Comparison of ENCODE assay signal across 24 cellular contexts in genomic region chr15:50235794-50236193, GRCh38. TPM values are rescaled to one million over a fixed set of nuclear protein-coding genes. Genes with fewer than 3 reads are reported as not detected.
A peak's percentile ranks its signal among the peaks of the same experiment; 100 is the strongest.
DNase-seq lines count a peak whose midpoint lies in the region; ATAC-seq, FAIRE-seq and TF ChIP-seq lines count a peak whose summit lies in the region.
"Had no signal": no experiment of that assay in that cellular context is flagged by ENCODE, and none has a peak within 500 bp of the region (broad histone marks: within the 10 kb centered on the region; RNA-seq: fewer than 3 reads in every experiment).

No MANE protein-coding gene starts in this region.

- TF ChIP-seq POLR2A in right lobe of liver (IDR thresholded peaks at IDR 0.05), result no peak

- no peaks in the 10 kb centered on the region for H3K79me2 ChIP-seq in GM23338 (replicated peaks; ENCODE audit: insufficient read depth)

- H3K9me3 ChIP-seq in right lobe of liver (no peaks in the 10 kb centered on the region), kidney (ENCODE audit: control insufficient read depth in 1 of 2, low read length in 2 of 2) (no peaks in the 10 kb centered on the region)
- H3K9me3 ChIP-seq: BLaER1 had no signal

- DNase-seq in GM23338 (ENCODE audit: low spot score) (no peak), RPMI7951 (ENCODE audit: low read depth) (peak; percentile 42), fibroblast of mammary gland (ENCODE audit: low read depth) (peak; percentile 23), right lobe of liver (no peak), NCI-H2081 (lab: John Stamatoyannopoulos, UW) (no peak), kidney (no peak)
- DNase-seq: Calu3; CD4-positive, alpha-beta memory T cell; EL; Kasumi-1; MM.1S; NCI-H1092; NCI-H1436 treated with DMSO at 0.1 percent for 48 hours; NCI-H2029 treated with DMSO at 0.1 percent for 48 hours; NCI-H2171 treated with DMSO at 0.1 percent for 48 hours; NCI-H446 treated with DMSO at 0.1 percent for 48 hours had no signal

- H3K27me3 Mint-ChIP-seq in GM23338 (ENCODE audit: insufficient read depth, low read depth, poor library complexity), result no peaks in the 10 kb centered on the region
- H3K27me3 Mint-ChIP-seq: CD4-positive, alpha-beta memory T cell had no signal

- H3K27ac Mint-ChIP-seq in GM23338, result peak overlapping the region; percentile 66
- H3K27ac Mint-ChIP-seq: CD4-positive, alpha-beta memory T cell had no signal

- no peaks in the 10 kb centered on the region for H3K36me3 Mint-ChIP-seq in GM23338 (ENCODE audit: low read depth)
- H3K36me3 Mint-ChIP-seq: CD4-positive, alpha-beta memory T cell had no signal

- no peak overlapping the region for H2AFZ ChIP-seq in GM23338

- H3K4me3 Mint-ChIP-seq in GM23338, result no peak overlapping the region
- H3K4me3 Mint-ChIP-seq: CD4-positive, alpha-beta memory T cell had no signal

- H3K27me3 ChIP-seq in GM23338 (ENCODE audit: insufficient read depth), result no peaks in the 10 kb centered on the region
- H3K27me3 ChIP-seq in right lobe of liver, result no peaks in the 10 kb centered on the region
- H3K27me3 ChIP-seq: BLaER1 had no signal

- ATAC-seq in GM23338, result no peak
- ATAC-seq in right lobe of liver, result peak in 3 of 4 donors; percentile 7 to 28 (median 13)
- ATAC-seq in GM21723 (IDR thresholded peaks at IDR 0.05; ENCODE audit: unreplicated experiment), result no peak
- ATAC-seq: GM12878 had no signal

- H4K20me1 ChIP-seq in GM23338 (replicated peaks; ENCODE audit: insufficient read depth), result no peaks in the 10 kb centered on the region
- H4K20me1 ChIP-seq: BLaER1 had no signal

- no peak for FAIRE-seq in kidney (lab: Jason Lieb, UNC)
- FAIRE-seq: GM12878, GM19239 had no signal

- peaks cover 5% of the 10 kb centered on the region; the same call in 1 of the 3 replicates for H3K4me1 Mint-ChIP-seq in GM23338
- H3K4me1 Mint-ChIP-seq: CD4-positive, alpha-beta memory T cell had no signal

- H3F3A ChIP-seq in GM23338 (replicated peaks; ENCODE audit: low read depth), result no peaks in the 10 kb centered on the region

- 33% methylated on average over 1 of the region's 1 CpG for WGBS in right lobe of liver (ENCODE audit: insufficient coverage, low coverage, low lambda C conversion rate, missing lambda C conversion rate)

- no peaks in the 10 kb centered on the region for H3K9me3 Mint-ChIP-seq in GM23338

- H3K4me3 ChIP-seq in GM23338 (no peak overlapping the region), fibroblast of mammary gland (ENCODE audit: control insufficient read depth, low read depth, low read length) (no peak overlapping the region), right lobe of liver (no peak overlapping the region), kidney (ENCODE audit: low read length in 2 of 2) (no peak overlapping the region)
- H3K4me3 ChIP-seq: BLaER1, GM12878 had no signal

- TF ChIP-seq CTCF in GM23338 (conservative IDR thresholded peaks at IDR 0.05; ENCODE audit: low read depth in 2 of 2), result no peak
- no peak for TF ChIP-seq CTCF in fibroblast of mammary gland (conservative IDR thresholded peaks at IDR 0.05; ENCODE audit: control insufficient read depth, insufficient read depth, low read depth, low read length)
- no peak for TF ChIP-seq CTCF in right lobe of liver (IDR thresholded peaks at IDR 0.05)
- no peak for TF ChIP-seq CTCF in kidney (IDR thresholded peaks at IDR 0.05; ENCODE audit: borderline replicate concordance, extremely low read depth, insufficient read depth)

- H3K36me3 ChIP-seq in GM23338 (ENCODE audit: insufficient read depth), result no peaks in the 10 kb centered on the region
- peaks cover 0 to 15% (median 0%) of the 10 kb centered on the region in 4 donors for H3K36me3 ChIP-seq in right lobe of liver
- H3K36me3 ChIP-seq in kidney (ENCODE audit: control insufficient read depth in 1 of 2, insufficient read depth in 2 of 2, low read length in 2 of 2), result peaks cover 1 to 3% of the 10 kb centered on the region in 2 donors

- H3K27ac ChIP-seq in GM23338 (ENCODE audit: low read depth), result no peak overlapping the region
- H3K27ac ChIP-seq in right lobe of liver, result peak overlapping the region in 2 of 3 donors; percentile 75 to 80
- H3K27ac ChIP-seq in kidney (ENCODE audit: low read depth in 2 of 2, low read length in 2 of 2), result no peak overlapping the region
- H3K27ac ChIP-seq: BLaER1 had no signal

- intact Hi-C loops in right lobe of liver (cut with DNase I) (no loop called here), kidney (cut with DNase I) (no loop called here)

- no peak overlapping the region for H3K4me2 ChIP-seq in GM23338
- H3K4me2 ChIP-seq: BLaER1 had no signal

- H3K4me1 ChIP-seq in GM23338 (ENCODE audit: insufficient read depth), result no peaks in the 10 kb centered on the region
- peaks cover 0 to 56% (median 11%) of the 10 kb centered on the region in 4 donors for H3K4me1 ChIP-seq in right lobe of liver
- no peaks in the 10 kb centered on the region for H3K4me1 ChIP-seq in kidney (ENCODE audit: control insufficient read depth in 1 of 2, insufficient read depth in 1 of 2, low read depth in 1 of 2, low read length in 2 of 2)

- no peak overlapping the region for H3K9ac ChIP-seq in kidney (ENCODE audit: low read length in 2 of 2)
- H3K9ac ChIP-seq: BLaER1 had no signal

- no peaks in the 10 kb centered on the region for H3K9me2 ChIP-seq in GM23338 (ENCODE audit: insufficient read depth)

TF ChIP-seq in GM23338, 12 proteins besides CTCF, POLR2A, EP300 and RAD21 (continues in another document):
- TF ChIP-seq REST (IDR thresholded peaks at IDR 0.05; ENCODE audit: unreplicated experiment), result no peak

RNA-seq across cellular contexts. Expression of gene HDC, which starts 29.7 kb away (rescaled TPM):
- not detected in 2 replicates for total RNA-seq in GM23338 (2014; rRNA removed; shearing (Covaris generic))
- polyA plus RNA-seq in GM23338 (2016; fragmentation: Nextera tagmentation; extraction: Ambion mirVana) (not detected in 2 replicates), kidney (ENCODE audit: insufficient read depth, low read depth, low replicate concordance) (not detected)
- not detected in 2 replicates for total RNA-seq in RPMI7951 (2014; rRNA removed; shearing (Covaris generic))
- total RNA-seq in right lobe of liver (under 1 TPM in 3 of 6 experiments, not detected in 3; 0.26 to 0.47 (median 0.34) TPM), kidney (12.9 TPM)
- total RNA-seq: A673; Calu3; CD4-positive, alpha-beta memory T cell; GM12878; H4; HT-29; OCI-LY7 had no signal
- polyA plus RNA-seq: GM12878 had no signal

RNA-seq across cellular contexts. Expression of gene SLC27A2, which starts 53.8 kb away (rescaled TPM):
- total RNA-seq in GM23338 (2014; rRNA removed; shearing (Covaris generic)), result 7.5 and 9.4 TPM in 2 replicates
- 2.1 and 2.8 TPM in 2 replicates for polyA plus RNA-seq in GM23338 (2016; fragmentation: Nextera tagmentation; extraction: Ambion mirVana)
- total RNA-seq in RPMI7951 (2014; rRNA removed; shearing (Covaris generic)), result 0.39 TPM in 1 of 2 replicates, not detected in the other
- total RNA-seq in right lobe of liver, result 100 to 1,000 TPM in 5 of 6 experiments, 10 to 100 TPM in 1; 76.8 to 366 (median 172) TPM
- 26.5 TPM for total RNA-seq in kidney
- polyA plus RNA-seq in kidney (ENCODE audit: insufficient read depth, low read depth, low replicate concordance), result 31.2 TPM
- total RNA-seq: H4, OCI-LY7 had no signal

Comparison
In these comparisons a context has a peak if more than half of its experiments do, and no peak if none do; other contexts are left out.
1. ATAC-seq: peak in right lobe of liver (3 of 4); none in GM23338 (single experiment) and GM21723 (single experiment).
2. DNase-seq: peak in RPMI7951 (single experiment) and fibroblast of mammary gland (single experiment); none in GM23338 (single experiment), right lobe of liver (0 of 3), NCI-H2081 (0 of 2) and kidney (single experiment).
3. H3K27ac ChIP-seq: peak in right lobe of liver (2 of 3); none in GM23338 (single experiment) and kidney (0 of 2).